ENCODE assay signal across 9 cellular contexts in genomic region chrX:154840856-154841255, GRCh38. TPM values are rescaled to one million over a fixed set of nuclear protein-coding genes. Genes with fewer than 3 reads are reported as not detected.
DNase-seq lines count a peak whose midpoint lies in the region; ATAC-seq and TF ChIP-seq lines count a peak whose summit lies in the region.
"Had no signal": no experiment of that assay in that cellular context is flagged by ENCODE, and none has a peak within 500 bp of the region (broad histone marks: within the 10 kb centered on the region; RNA-seq: fewer than 3 reads in every experiment).

No MANE protein-coding gene starts in this region.

- H3K9ac ChIP-seq in MM.1S (ENCODE audit: low read length) (no peak overlapping the region), smooth muscle cell (ENCODE audit: low read depth) (no peak overlapping the region)

- no peak overlapping the region for H3K4me2 ChIP-seq in MM.1S (ENCODE audit: low read depth, low read length)
- no peak overlapping the region for H3K4me2 ChIP-seq in smooth muscle cell

- H3K4me1 ChIP-seq in MM.1S (ENCODE audit: low read length) (no peaks in the 10 kb centered on the region), foreskin keratinocyte (no peaks in the 10 kb centered on the region), smooth muscle cell (ENCODE audit: low read depth) (no peaks in the 10 kb centered on the region)

- H3K4me3 ChIP-seq in MM.1S (ENCODE audit: low read length) (no peak overlapping the region), smooth muscle cell (no peak overlapping the region)

- H3K9me2 ChIP-seq in MM.1S (replicated peaks; ENCODE audit: insufficient read depth, low read length), result no peaks in the 10 kb centered on the region

- no peaks in the 10 kb centered on the region for H3K36me3 ChIP-seq in MM.1S (replicated peaks; ENCODE audit: insufficient read depth, low read length)
- no peaks in the 10 kb centered on the region for H3K36me3 ChIP-seq in smooth muscle cell (ENCODE audit: low read depth)

- H3K9me3 ChIP-seq in MM.1S (replicated peaks; ENCODE audit: insufficient read depth, low read length), result no peaks in the 10 kb centered on the region
- H3K9me3 ChIP-seq in smooth muscle cell (replicated peaks; ENCODE audit: low read depth), result no peaks in the 10 kb centered on the region

- H4K20me1 ChIP-seq in MM.1S (ENCODE audit: insufficient read depth, low read length), result no peaks in the 10 kb centered on the region
- no peaks in the 10 kb centered on the region for H4K20me1 ChIP-seq in smooth muscle cell (ENCODE audit: low read depth)

- peak; percentile 64 for TF ChIP-seq CTCF in 22Rv1 (IDR thresholded peaks at IDR 0.05)
- peak; percentile 56 for TF ChIP-seq CTCF in MM.1S (IDR thresholded peaks at IDR 0.05; ENCODE audit: low read length)
- peak; percentile 77 for TF ChIP-seq CTCF in foreskin keratinocyte (conservative IDR thresholded peaks at IDR 0.05)
- TF ChIP-seq CTCF in smooth muscle cell (IDR thresholded peaks at IDR 0.05; ENCODE audit: borderline replicate concordance, insufficient read depth, poor library complexity, severe bottlenecking), result peak; percentile 38

- H2AFZ ChIP-seq in MM.1S (ENCODE audit: low read length), result no peak overlapping the region
- H2AFZ ChIP-seq in smooth muscle cell (ENCODE audit: low read depth), result no peak overlapping the region

- peak; percentile 11 for DNase-seq in Daoy (ENCODE audit: low read depth)
- DNase-seq in MM.1S, result peak; percentile 57
- peak; percentile 1 for DNase-seq in SKM-1 (lab: John Stamatoyannopoulos, UW; ENCODE audit: unreplicated experiment)
- DNase-seq in foreskin keratinocyte, result peak; percentile 2 to 18
- no peak for DNase-seq in smooth muscle cell (lab: John Stamatoyannopoulos, UW; ENCODE audit: unreplicated experiment)

- H3F3A ChIP-seq in MM.1S (ENCODE audit: insufficient read depth, low read length), result no peaks in the 10 kb centered on the region
- H3F3A ChIP-seq in smooth muscle cell (ENCODE audit: low read depth), result no peaks in the 10 kb centered on the region

- H3K27ac ChIP-seq in 22Rv1, result no peak overlapping the region
- no peak overlapping the region for H3K27ac ChIP-seq in MM.1S (ENCODE audit: low read length)
- no peak overlapping the region for H3K27ac ChIP-seq in foreskin keratinocyte
- H3K27ac ChIP-seq in smooth muscle cell (ENCODE audit: low read depth), result no peak overlapping the region

- H3K27me3 ChIP-seq in MM.1S (replicated peaks; ENCODE audit: insufficient read depth, low read length) (no peaks in the 10 kb centered on the region), foreskin keratinocyte (no peaks in the 10 kb centered on the region), smooth muscle cell (ENCODE audit: low read depth) (no peaks in the 10 kb centered on the region)

- H3K79me2 ChIP-seq in MM.1S (ENCODE audit: low read length) (no peaks in the 10 kb centered on the region), smooth muscle cell (ENCODE audit: low read depth) (no peaks in the 10 kb centered on the region)

- ATAC-seq in foreskin keratinocyte (no peak), HG02571 (IDR thresholded peaks at IDR 0.05; ENCODE audit: unreplicated experiment) (no peak), GM21528 (IDR thresholded peaks at IDR 0.05; ENCODE audit: low FRiP score, unreplicated experiment) (no peak)

- 86% methylated on average over 2 of the region's 2 CpGs for WGBS in smooth muscle cell (ENCODE audit: low lambda C conversion rate)

RNA-seq across cellular contexts. Expression of gene SMIM9, which starts 6.4 kb away (rescaled TPM):
- not detected in 2 replicates for total RNA-seq in Daoy (2014; rRNA removed; shearing (Covaris generic))
- not detected in 2 replicates for total RNA-seq in foreskin keratinocyte
- polyA plus RNA-seq in foreskin keratinocyte, result not detected in 2 replicates
- total RNA-seq in smooth muscle cell, result not detected in 2 replicates
- polyA plus RNA-seq in smooth muscle cell, result not detected in 2 replicates
- total RNA-seq: subcutaneous adipose tissue had no signal

RNA-seq across cellular contexts. Expression of gene MPP1, which starts 35.6 kb away (rescaled TPM):
- 11.6 and 21.8 TPM in 2 replicates for total RNA-seq in Daoy (2014; rRNA removed; shearing (Covaris generic))
- total RNA-seq in foreskin keratinocyte (8.6 and 9.0 TPM in 2 replicates), smooth muscle cell (15.1 and 21.0 TPM in 2 replicates)
- polyA plus RNA-seq in foreskin keratinocyte (7.5 and 7.6 TPM in 2 replicates), smooth muscle cell (11.6 and 17.5 TPM in 2 replicates)

RNA-seq across cellular contexts. Expression of gene F8A1, which starts 45.3 kb away (rescaled TPM):
- 4.4 and 4.7 TPM in 2 replicates for total RNA-seq in Daoy (2014; rRNA removed; shearing (Covaris generic))
- total RNA-seq in foreskin keratinocyte (8.1 and 8.5 TPM in 2 replicates), smooth muscle cell (4.8 and 7.5 TPM in 2 replicates)
- polyA plus RNA-seq in foreskin keratinocyte (16.6 and 16.8 TPM in 2 replicates), smooth muscle cell (38.2 and 49.6 TPM in 2 replicates)
